Comparison of ENCODE assay signal across 25 cellular contexts in the genomic region with DNA sequence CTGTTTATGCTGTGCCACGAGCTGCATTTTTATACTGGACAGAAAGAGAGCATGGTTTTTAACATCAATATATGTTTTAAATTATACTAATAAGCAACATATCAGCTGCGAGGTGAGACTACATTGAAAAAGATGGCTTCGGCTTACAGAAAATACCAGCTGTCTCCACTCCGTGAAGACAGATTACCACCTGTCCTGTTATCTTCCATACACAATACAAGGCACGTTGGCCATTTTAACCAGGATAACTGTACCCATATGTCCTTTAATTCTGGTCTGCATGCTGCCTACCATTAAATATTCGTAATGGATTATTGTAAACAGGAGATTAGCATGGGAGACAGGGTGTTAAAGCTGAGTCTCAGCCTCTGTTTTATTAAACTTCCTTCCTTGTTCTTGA.
DNase-seq lines count a peak whose midpoint lies in the region; TF ChIP-seq lines count a peak whose summit lies in the region.
"Had no signal": no experiment of that assay in that cellular context is flagged by ENCODE, and none has a peak within 500 bp of the region (broad histone marks: within the 10 kb centered on the region; RNA-seq: fewer than 3 reads in every experiment).

No MANE protein-coding gene starts in this region.

- H3K27ac ChIP-seq in A673 (ENCODE audit: low read depth, low read length, poor library complexity, severe bottlenecking): peak overlapping the region; percentile 17
- H3K27ac ChIP-seq: BLaER1, hepatocyte, parathyroid adenoma had no signal

- H3K4me1 ChIP-seq in A673 (ENCODE audit: insufficient read depth, low read length, poor library complexity, severe bottlenecking): peaks cover 70% of the 10 kb centered on the region
- H3K4me1 ChIP-seq: parathyroid adenoma had no signal

- DNase-seq in A673 (ENCODE audit: low spot score): peak; percentile 50
- DNase-seq in DMS53 treated with DMSO at 0.1 percent for 48 hours (lab: John Stamatoyannopoulos, UW; ENCODE audit: unreplicated experiment): peak; percentile 21
- peak; percentile 57 for DNase-seq in NCI-H2171 (lab: John Stamatoyannopoulos, UW)
- peak; percentile 80 for DNase-seq in SHP77 treated with DMSO at 0.1 percent for 48 hours (lab: John Stamatoyannopoulos, UW)
- DNase-seq in amniotic stem cell (lab: John Stamatoyannopoulos, UW): no peak
- no peak for DNase-seq in superior temporal gyrus (ENCODE audit: extremely low spot score)
- no peak for DNase-seq in GM10266 (ENCODE audit: extremely low spot score)
- no peak for DNase-seq in NOMO-1 treated with dmso at 0.1 percent for 144 hours (lab: John Stamatoyannopoulos, UW; ENCODE audit: unreplicated experiment)
- DNase-seq: activated CD4-positive, alpha-beta T cell treated with anti-CD3 and anti-CD28 coated beads for 4 hours; activated gamma-delta T cell; activated naive CD8-positive, alpha-beta T cell treated with anti-CD3 and anti-CD28 coated beads, Interleukin-2, amount 10 ng/mL, durations not matched to agents 7 days and 5 days; activated T-cell treated with anti-CD3 and anti-CD28 coated beads, Interleukin-2, amount 50 U/mL, for 1 hour; dermis blood vessel endothelial cell; Kasumi-1; left cardiac atrium; MV-4-11; NCI-H187 treated with DMSO at 0.1 percent for 48 hours; NCI-H526; RPMI8226; stimulated activated CD4-positive, alpha-beta T cell treated with anti-CD3 and anti-CD28 coated beads, Interleukin-1b, Interleukin-23, amount 100 ng/mL, for 48 hours; stimulated activated CD8-positive, alpha-beta memory T cell treated with anti-CD3 and anti-CD28 coated beads, Interleukin-4, amount 100 ng/mL, for 48 hours had no signal

- no peak overlapping the region for H3K4me3 ChIP-seq in A673 (ENCODE audit: low read depth, low read length, poor library complexity, severe bottlenecking)
- H3K4me3 ChIP-seq: BLaER1, hepatocyte, smooth muscle cell had no signal

- POLR2A ChIA-PET in A673 (lab: Charles Lee; ENCODE audit: low non-redundant PET): no interaction called here

- no peaks in the 10 kb centered on the region for H3K27me3 ChIP-seq in A673 (replicated peaks; ENCODE audit: insufficient read depth, low read depth, low read length, poor library complexity)
- H3K27me3 ChIP-seq: BLaER1, hepatocyte had no signal

- no TSS peak for BruUV-seq in A673 (replicated peaks; lab: Mats Ljungman, UMichigan)

- CTCF ChIA-PET in A673 (lab: Charles Lee): no interaction called here

- H3K36me3 ChIP-seq in A673 (ENCODE audit: insufficient read depth, low read length, poor library complexity, severe bottlenecking): no peaks in the 10 kb centered on the region

- no peak for TF ChIP-seq CTCF in A673 (conservative IDR thresholded peaks at IDR 0.05; ENCODE audit: low read depth, low read length)
- no peak for TF ChIP-seq CTCF in GM10266 (IDR thresholded peaks at IDR 0.05; ENCODE audit: control insufficient read depth, insufficient read depth, low read depth, missing control alignments)

- no peaks in the 10 kb centered on the region for H3K9me3 ChIP-seq in A673 (ENCODE audit: low read depth, low read length, poor library complexity, severe bottlenecking)

- intact Hi-C loops in A673 (cut with micrococcal nuclease; ENCODE audit: unreplicated experiment): no loop called here

Comparison
In these comparisons a context has a peak if more than half of its experiments do, and no peak if none do; other contexts are left out.
1. DNase-seq: peak in A673 (single experiment), DMS53 treated with DMSO at 0.1 percent for 48 hours (single experiment), NCI-H2171 (single experiment) and SHP77 treated with DMSO at 0.1 percent for 48 hours (single experiment); none in amniotic stem cell (single experiment), superior temporal gyrus (single experiment), GM10266 (single experiment) and NOMO-1 treated with dmso at 0.1 percent for 144 hours (single experiment).